In the genomic region with DNA sequence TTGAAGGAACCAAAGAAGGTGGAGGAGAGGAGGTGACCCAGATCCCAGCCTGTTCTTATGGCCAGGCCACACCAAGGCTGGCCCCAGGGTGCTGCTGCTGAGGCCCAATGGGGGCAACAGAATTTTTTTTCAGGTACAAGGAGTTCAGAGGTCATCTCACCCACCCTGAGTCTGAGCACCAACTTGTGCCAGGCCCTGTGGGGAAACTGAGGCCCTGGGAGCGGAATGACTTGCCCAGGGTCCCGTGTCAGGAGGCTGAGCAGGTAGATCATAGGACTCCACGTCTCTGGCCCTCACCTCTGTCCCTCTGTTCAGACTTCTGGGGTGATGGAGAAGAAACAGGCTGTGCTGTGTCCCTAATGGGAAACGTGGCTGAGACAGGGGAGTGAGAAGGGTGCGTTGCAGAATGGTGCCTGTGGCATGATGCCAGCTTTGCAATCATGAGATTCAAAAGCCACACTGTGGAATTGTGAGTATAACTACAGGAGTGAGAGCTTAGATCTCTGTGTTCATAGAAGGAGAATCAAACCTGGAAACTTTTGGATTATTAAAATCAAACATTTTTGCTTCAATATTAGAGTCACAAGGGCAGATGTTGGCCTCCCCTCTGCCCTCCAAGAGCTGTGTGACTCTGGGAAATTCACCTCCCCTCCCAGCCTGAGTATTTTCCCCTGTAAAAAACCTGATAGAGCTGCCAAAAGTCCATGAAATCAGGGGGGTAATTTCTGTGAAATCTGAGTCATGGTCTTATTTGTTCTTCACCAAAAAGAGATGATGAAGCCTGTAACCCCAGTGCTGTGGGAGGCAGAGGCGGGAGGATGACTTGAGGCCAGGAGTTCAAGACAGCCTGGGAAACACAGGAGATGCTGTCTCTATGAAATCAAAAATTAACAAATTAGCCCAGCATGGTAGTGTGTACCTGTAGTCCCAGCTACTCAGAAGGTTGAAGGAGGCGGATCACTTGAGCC, we compare ENCODE assay signal across 8 cellular contexts. TPM values are rescaled to one million over a fixed set of nuclear protein-coding genes. Genes with fewer than 3 reads are reported as not detected.
DNase-seq lines count a peak whose midpoint lies in the region; ATAC-seq and TF ChIP-seq lines count a peak whose summit lies in the region.

No MANE protein-coding gene starts in this region.

- H3K9me3 ChIP-seq in mononuclear cell (ENCODE audit: low read depth, low read length) (no peaks in the 10 kb centered on the region), tibial artery (no peaks in the 10 kb centered on the region)

- intact Hi-C loops in tibial artery (cut with DNase I; ENCODE audit: low total_unique reads), result no loop called here

- H3K4me3 ChIP-seq in mononuclear cell (ENCODE audit: low read length) (peak overlapping the region; percentile 80), tibial artery (peak overlapping the region; percentile 37 to 51)

- peaks cover 53% of the 10 kb centered on the region for H3K4me1 Mint-ChIP-seq in T-helper 1 cell treated with Interleukin-12 subunit alpha and Interleukin-12 subunit beta and Interleukin-4 antibody, amounts not matched to agents 30 μg/mL and 1 μg/mL, for 36 hours (ENCODE audit: low read depth)

- H3K27ac ChIP-seq in angular gyrus (ENCODE audit: low read depth, low read length) (peak overlapping the region; percentile 15), tibial artery (peak overlapping the region; percentile 65 to 67)

- H3K27me3 ChIP-seq in mononuclear cell (ENCODE audit: insufficient read depth, low read length), result no peaks in the 10 kb centered on the region
- no peaks in the 10 kb centered on the region for H3K27me3 ChIP-seq in tibial artery

- TF ChIP-seq CTCF in tibial artery (IDR thresholded peaks at IDR 0.05), result no peak

- peaks cover 33% of the 10 kb centered on the region for H3K36me3 Mint-ChIP-seq in T-helper 1 cell treated with Interleukin-12 subunit alpha and Interleukin-12 subunit beta and Interleukin-4 antibody, amounts not matched to agents 30 μg/mL and 1 μg/mL, for 36 hours (ENCODE audit: low read depth)

- no peaks in the 10 kb centered on the region for H3K36me3 ChIP-seq in tibial artery

- peak overlapping the region; percentile 94 for H3K27ac Mint-ChIP-seq in T-helper 1 cell treated with Interleukin-12 subunit alpha and Interleukin-12 subunit beta and Interleukin-4 antibody, amounts not matched to agents 30 μg/mL and 1 μg/mL, for 36 hours

- H3K9me3 Mint-ChIP-seq in T-helper 1 cell treated with Interleukin-12 subunit alpha and Interleukin-12 subunit beta and Interleukin-4 antibody, amounts not matched to agents 30 μg/mL and 1 μg/mL, for 36 hours, result peaks cover 5% of the 10 kb centered on the region

- peaks cover 37% of the 10 kb centered on the region for H3K4me1 ChIP-seq in mononuclear cell (ENCODE audit: insufficient read depth, low read length)
- H3K4me1 ChIP-seq in tibial artery, result peaks cover 0 to 22% (median 16%) of the 10 kb centered on the region in 4 donors

- DNase-seq in T-helper 1 cell, result no peak
- peak in 1 of 2 donors; percentile 61 for DNase-seq in tibial artery

- H3K4me3 Mint-ChIP-seq in T-helper 1 cell treated with Interleukin-12 subunit alpha and Interleukin-12 subunit beta and Interleukin-4 antibody, amounts not matched to agents 30 μg/mL and 1 μg/mL, for 36 hours, result peak overlapping the region; percentile 94

- H3K27me3 Mint-ChIP-seq in T-helper 1 cell treated with Interleukin-12 subunit alpha and Interleukin-12 subunit beta and Interleukin-4 antibody, amounts not matched to agents 30 μg/mL and 1 μg/mL, for 36 hours (ENCODE audit: low read depth), result no peaks in the 10 kb centered on the region

- ATAC-seq in GM18519 (IDR thresholded peaks at IDR 0.05; ENCODE audit: low FRiP score, unreplicated experiment) (no peak), GM19328 (IDR thresholded peaks at IDR 0.05; ENCODE audit: unreplicated experiment) (no peak), GM18520 (IDR thresholded peaks at IDR 0.05; ENCODE audit: unreplicated experiment) (no peak)

RNA-seq across cellular contexts. Expression of a gene that starts 0.9 kb away (rescaled TPM):
- 2.7 TPM for total RNA-seq in mononuclear cell

RNA-seq across cellular contexts. Expression of a gene that starts 14.5 kb away (rescaled TPM):
- 26.7 TPM for total RNA-seq in mononuclear cell

RNA-seq across cellular contexts. Expression of a gene that starts 52.2 kb away (rescaled TPM):
- total RNA-seq in mononuclear cell, result not detected
